In genomic region chr9:137253717-137254623, GRCh38 we compare ENCODE assay signal across 8 cellular contexts. TPM values are rescaled to one million over a fixed set of nuclear protein-coding genes. Genes with fewer than 3 reads are reported as not detected.
DNase-seq lines count a peak whose midpoint lies in the region; ATAC-seq and TF ChIP-seq lines count a peak whose summit lies in the region.

No MANE protein-coding gene starts in this region.

- peak overlapping the region in 10 of 12 donors; percentile 65 to 95 (median 86) for H3K27ac ChIP-seq in heart left ventricle
- peak overlapping the region; percentile 63 to 84 (median 72) for H3K27ac ChIP-seq in body of pancreas
- H3K27ac ChIP-seq in mesodermal cell (ENCODE audit: low read depth, low read length, severe bottlenecking): no peak overlapping the region
- H3K27ac ChIP-seq in aorta (ENCODE audit: low read depth in 1 of 2, low read length in 2 of 2): no peak overlapping the region

- intact Hi-C loops in heart left ventricle (cut with DNase I): no loop called here
- intact Hi-C loops in cardiac septum (cut with DNase I): loop anchor here (2.0 kb wide), 1 partner anchor 13 kb away; the partner anchor contains the start of gene TUBB4B
- intact Hi-C loops in body of pancreas (cut with DNase I): no loop called here
- intact Hi-C loops in aorta (cut with DNase I): loop anchor here in 1 of 2 donors (2.0 kb wide), 1 partner anchor 13 kb away; the partner anchor contains the start of gene TUBB4B

- peaks cover 0 to 28% (median 23%) of the 10 kb centered on the region in 9 donors for H3K36me3 ChIP-seq in heart left ventricle
- H3K36me3 ChIP-seq in body of pancreas (replicated peaks in 1 of 2; ENCODE audit: insufficient read depth in 1 of 2, low read depth in 2 of 2): peaks cover 0 to 2% of the 10 kb centered on the region in 2 donors
- peaks cover 29% of the 10 kb centered on the region for H3K36me3 ChIP-seq in mesodermal cell (ENCODE audit: control insufficient read depth, insufficient read depth, low read length)
- no peaks in the 10 kb centered on the region for H3K36me3 ChIP-seq in aorta (ENCODE audit: control insufficient read depth in 1 of 2, insufficient read depth in 2 of 2, low read length in 1 of 2)

- ATAC-seq in heart left ventricle: peak in 1 of 4 donors; percentile 2
- ATAC-seq in body of pancreas: peak; percentile 26
- no peak for ATAC-seq in aorta (ENCODE audit: low FRiP score)
- no peak for ATAC-seq in HG02840 (IDR thresholded peaks at IDR 0.05; ENCODE audit: low FRiP score, unreplicated experiment)

- H3K9me3 ChIP-seq in heart left ventricle (no peaks in the 10 kb centered on the region), body of pancreas (no peaks in the 10 kb centered on the region), mesodermal cell (ENCODE audit: control insufficient read depth, low read length) (no peaks in the 10 kb centered on the region), aorta (ENCODE audit: control insufficient read depth, low read length) (no peaks in the 10 kb centered on the region)

- WGBS in heart left ventricle, 4 donors: 66 to 76% (median 72%) methylated on average over 18 to 21 of the region's 21 CpGs
- WGBS in body of pancreas, 2 donors: 35 to 36% methylated on average over 14 to 21 of the region's 21 CpGs
- WGBS in mesodermal cell (ENCODE audit: insufficient coverage in 2 of 2), 2 experiments: 60 to 63% methylated on average over 15 to 16 of the region's 21 CpGs
- 56 to 57% methylated on average over 21 of the region's 21 CpGs for WGBS in aorta, 2 donors

- peaks cover 7 to 46% (median 27%) of the 10 kb centered on the region in 12 donors for H3K4me1 ChIP-seq in heart left ventricle
- H3K4me1 ChIP-seq in body of pancreas: peaks cover 50% of the 10 kb centered on the region
- H3K4me1 ChIP-seq in mesodermal cell (ENCODE audit: control insufficient read depth, insufficient read depth, low read length, poor library complexity, severe bottlenecking): peaks cover 16% of the 10 kb centered on the region
- H3K4me1 ChIP-seq in aorta (ENCODE audit: control insufficient read depth in 1 of 2, insufficient read depth in 2 of 2, low read length in 2 of 2): no peaks in the 10 kb centered on the region

- H3K4me3 ChIP-seq in heart left ventricle (peak overlapping the region; percentile 64 to 100 (median 99)), body of pancreas (peak overlapping the region; percentile 56 to 63), mesodermal cell (ENCODE audit: extremely low read depth, insufficient read depth, low read length, poor library complexity, severe bottlenecking) (peak overlapping the region; percentile 97), aorta (ENCODE audit: low read length in 2 of 2) (peak overlapping the region; percentile 20 to 49)

- TF ChIP-seq CTCF in heart left ventricle (IDR thresholded peaks at IDR 0.05) (no peak), body of pancreas (IDR thresholded peaks at IDR 0.05) (no peak)

- DNase-seq in heart left ventricle: peak in 1 of 5 donors; percentile 62
- DNase-seq in cardiac septum (ENCODE audit: low spot score): no peak
- DNase-seq in body of pancreas: peak in 3 of 4 donors; percentile 47 to 65 (median 61)
- no peak for DNase-seq in aorta
- no peak for DNase-seq in KG1 (lab: John Stamatoyannopoulos, UW)
- DNase-seq in foreskin melanocyte: no peak

- TF ChIP-seq POLR2A in heart left ventricle (IDR thresholded peaks at IDR 0.05) (no peak), body of pancreas (IDR thresholded peaks at IDR 0.05) (no peak)

- H3K27me3 ChIP-seq in heart left ventricle (no peaks in the 10 kb centered on the region), body of pancreas (no peaks in the 10 kb centered on the region), aorta (ENCODE audit: control insufficient read depth in 1 of 2, insufficient read depth in 2 of 2, low read length in 1 of 2) (no peaks in the 10 kb centered on the region)

RNA-seq across cellular contexts. Expression of gene NELFB, which starts 1.2 kb away (rescaled TPM):
- 10 to 100 TPM; 32.5 to 55.5 (median 38.1) TPM for total RNA-seq in heart left ventricle
- 10 to 100 TPM; 31.4 to 77.8 TPM for polyA plus RNA-seq in heart left ventricle
- total RNA-seq in cardiac septum: 37.2 TPM
- total RNA-seq in body of pancreas: 10 to 100 TPM; 31.3 to 34.2 TPM
- 60.0 TPM for polyA plus RNA-seq in mesodermal cell (2013, experiment 1 of 2)
- 50.4 TPM for polyA plus RNA-seq in mesodermal cell (2013, experiment 2 of 2)
- total RNA-seq in aorta: 10 to 100 TPM; 35.5 to 40.9 TPM
- 10 to 100 TPM; 21.7 to 47.9 TPM for polyA plus RNA-seq in aorta

RNA-seq across cellular contexts. Expression of gene STPG3, which starts 2.9 kb away (rescaled TPM):
- total RNA-seq in heart left ventricle: under 1 TPM in 2 of 9 donors, not detected in 7; 0.23 to 0.31 TPM
- under 1 TPM in 1 of 2 donors, not detected in 1; 0.61 TPM for polyA plus RNA-seq in heart left ventricle
- not detected for total RNA-seq in cardiac septum
- not detected for total RNA-seq in body of pancreas
- not detected for polyA plus RNA-seq in mesodermal cell (2013, experiment 1 of 2)
- not detected for polyA plus RNA-seq in mesodermal cell (2013, experiment 2 of 2)
- not detected for total RNA-seq in aorta
- polyA plus RNA-seq in aorta: not detected

RNA-seq across cellular contexts. Expression of gene TUBB4B, which starts 12.9 kb away (rescaled TPM):
- total RNA-seq in heart left ventricle (100 to 1,000 TPM; 244 to 769 (median 456) TPM), cardiac septum (304 TPM), body of pancreas (100 to 1,000 TPM in 1 of 2 donors, 10 to 100 TPM in 1; 79.1 to 171 TPM), aorta (100 to 1,000 TPM in 1 of 2 donors, 10 to 100 TPM in 1; 86.9 to 152 TPM)
- polyA plus RNA-seq in heart left ventricle (100 to 1,000 TPM; 705 to 900 TPM), aorta (100 to 1,000 TPM in 1 of 2 donors, 10 to 100 TPM in 1; 94.2 to 128 TPM)
- polyA plus RNA-seq in mesodermal cell (2013, experiment 1 of 2): 341 TPM
- 341 TPM for polyA plus RNA-seq in mesodermal cell (2013, experiment 2 of 2)

RNA-seq across cellular contexts. Expression of gene SLC34A3, which starts 23.3 kb away (rescaled TPM):
- not detected for total RNA-seq in heart left ventricle
- polyA plus RNA-seq in heart left ventricle: not detected
- not detected for total RNA-seq in cardiac septum
- under 1 TPM in 1 of 2 donors, not detected in 1; 0.33 TPM for total RNA-seq in body of pancreas
- polyA plus RNA-seq in mesodermal cell (2013, experiment 1 of 2): not detected
- not detected for polyA plus RNA-seq in mesodermal cell (2013, experiment 2 of 2)
- not detected for total RNA-seq in aorta
- polyA plus RNA-seq in aorta: not detected

RNA-seq across cellular contexts. Expression of gene TOR4A, which starts 23.6 kb away (rescaled TPM):
- total RNA-seq in heart left ventricle: 10 to 100 TPM; 14.0 to 46.4 (median 18.5) TPM
- 10 to 100 TPM in 1 of 2 donors, 1 to 10 TPM in 1; 6.6 to 16.3 TPM for polyA plus RNA-seq in heart left ventricle
- total RNA-seq in cardiac septum: 13.9 TPM
- 10 to 100 TPM in 1 of 2 donors, 1 to 10 TPM in 1; 9.9 to 12.2 TPM for total RNA-seq in body of pancreas
- polyA plus RNA-seq in mesodermal cell (2013, experiment 1 of 2): 19.6 TPM
- polyA plus RNA-seq in mesodermal cell (2013, experiment 2 of 2): 15.5 TPM
- 10 to 100 TPM; 10.4 to 14.0 TPM for total RNA-seq in aorta
- 1 to 10 TPM; 2.6 to 6.0 TPM for polyA plus RNA-seq in aorta

Comparison
In these comparisons a context has a peak if more than half of its experiments do, and no peak if none do; other contexts are left out.
1. DNase-seq: peak in body of pancreas (3 of 4); none in cardiac septum (single experiment), aorta (0 of 2), KG1 (single experiment) and foreskin melanocyte (single experiment).
2. H3K27ac ChIP-seq: peak in heart left ventricle (10 of 12) and body of pancreas (4 of 4); none in mesodermal cell (single experiment) and aorta (0 of 2).
3. H3K4me3 ChIP-seq: peak in every context shown above with its lines; median percentile 99 in heart left ventricle; 97 in mesodermal cell; 60 in body of pancreas; 34 in aorta.